In the genomic region with DNA sequence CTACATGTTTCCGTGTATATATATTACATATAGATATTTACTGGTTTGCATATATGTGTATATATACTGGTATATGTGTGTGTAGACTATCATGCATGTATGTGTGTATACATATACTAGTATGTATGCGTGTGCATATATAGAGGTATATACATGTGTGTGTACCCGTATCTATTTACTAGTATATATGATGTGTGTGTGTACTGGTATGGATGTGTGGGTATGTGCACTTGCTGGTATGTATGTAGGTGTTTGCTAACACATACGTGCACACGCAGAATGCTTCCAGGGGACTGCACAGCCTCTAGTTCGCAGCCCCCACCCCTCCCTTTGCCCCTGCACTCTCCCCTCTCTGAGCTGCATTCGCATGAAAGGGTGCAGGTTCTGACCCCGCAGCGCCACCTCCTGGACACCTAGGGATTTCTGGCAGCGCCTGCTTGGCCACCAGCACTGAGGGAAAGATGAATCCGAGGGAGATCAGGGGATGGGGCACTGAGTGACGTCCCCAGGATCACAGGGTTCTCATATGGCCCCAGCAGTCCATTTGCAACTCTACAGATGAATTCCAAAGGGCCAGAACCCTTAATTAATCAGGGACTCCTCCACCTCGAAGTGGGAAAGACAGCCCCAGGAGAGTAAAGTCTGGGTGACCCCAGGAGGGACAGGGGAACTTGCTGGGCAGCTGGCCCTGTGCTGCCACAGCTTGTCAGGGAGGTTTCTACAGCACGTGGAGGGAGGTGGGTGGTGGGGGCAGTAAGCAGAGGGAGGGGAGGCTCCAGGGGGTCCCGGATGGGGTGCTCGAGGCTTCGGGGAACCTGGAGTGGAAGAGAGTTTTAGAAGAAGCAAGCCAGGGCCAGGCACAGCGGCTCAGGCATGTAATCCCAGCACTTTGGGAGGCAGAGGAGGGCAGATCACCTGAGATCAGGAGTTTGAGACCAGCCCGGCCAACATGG, we compare ENCODE assay signal across 8 cellular contexts.
DNase-seq lines count a peak whose midpoint lies in the region; ATAC-seq, FAIRE-seq and TF ChIP-seq lines count a peak whose summit lies in the region.

No MANE protein-coding gene starts in this region.

- no peaks in the 10 kb centered on the region for H3K4me1 Mint-ChIP-seq in activated CD4-positive, alpha-beta memory T cell treated with anti-CD3 and anti-CD28 coated beads for 36 hours (ENCODE audit: low read depth)

- H3K36me3 ChIP-seq in H1 (ENCODE audit: control insufficient read depth in 2 of 4, insufficient read depth in 4 of 4, low read length in 3 of 4) (no peaks in the 10 kb centered on the region), mesenchymal stem cell (ENCODE audit: control insufficient read depth in 1 of 2, insufficient read depth in 2 of 2, low read depth in 1 of 2, low read length in 2 of 2) (no peaks in the 10 kb centered on the region)

- H2BK120ac ChIP-seq in H1 (replicated peaks; ENCODE audit: low read depth, low read length), result no peak overlapping the region
- peak overlapping the region; percentile 24 for H2BK120ac ChIP-seq in mesenchymal stem cell (ENCODE audit: low read depth, low read length)

- H4K5ac ChIP-seq in H1 (ENCODE audit: insufficient read length, low read depth, low read length), result no peak overlapping the region

- no peak overlapping the region for H3K4me3 Mint-ChIP-seq in activated CD4-positive, alpha-beta memory T cell treated with anti-CD3 and anti-CD28 coated beads for 36 hours

- H2BK20ac ChIP-seq in H1 (ENCODE audit: low read length), result no peak overlapping the region

- H3K27me3 ChIP-seq in H1 (replicated peaks in 1 of 4; ENCODE audit: control insufficient read depth in 3 of 4, extremely low read depth in 1 of 4, insufficient read depth in 3 of 4, low read length in 3 of 4), result peaks cover 0 to 29% (median 17%) of the 10 kb centered on the region in 4 experiments; a peak in 5 of 7 replicates
- H3K27me3 ChIP-seq in mesenchymal stem cell (ENCODE audit: control insufficient read depth in 1 of 2, insufficient read depth in 1 of 2, low read length in 2 of 2), result peaks cover 0 to 4% of the 10 kb centered on the region in 2 experiments

- no peak overlapping the region for H3K56ac ChIP-seq in H1 (replicated peaks; ENCODE audit: insufficient read length, low read depth, low read length)

- H3K4me1 ChIP-seq in H1 (replicated peaks in 1 of 4; ENCODE audit: control insufficient read depth in 3 of 4, insufficient read depth in 4 of 4, low read length in 3 of 4) (peaks cover 4 to 7% (median 4%) of the 10 kb centered on the region in 4 experiments; a peak in 6 of 7 replicates), mesenchymal stem cell (ENCODE audit: control insufficient read depth, insufficient read depth, low read depth, low read length) (peaks cover 16% of the 10 kb centered on the region)

- ATAC-seq in HG02798 (IDR thresholded peaks at IDR 0.05; ENCODE audit: poor library complexity, unreplicated experiment), result peak; percentile 47
- ATAC-seq in HG02588 (IDR thresholded peaks at IDR 0.05; ENCODE audit: unreplicated experiment), result no peak

- H2BK12ac ChIP-seq in H1 (ENCODE audit: low read depth, low read length) (no peak overlapping the region), mesenchymal stem cell (ENCODE audit: low read length in 2 of 2) (no peak overlapping the region)

- H2AFZ ChIP-seq in H1 (ENCODE audit: low read length), result no peak overlapping the region
- H2AFZ ChIP-seq in mesenchymal stem cell (ENCODE audit: low read depth, low read length), result no peak overlapping the region

- FAIRE-seq in H1 (lab: Jason Lieb, UNC), result no peak

- no peak overlapping the region for H4K91ac ChIP-seq in H1 (replicated peaks; ENCODE audit: insufficient read length, low read length)
- no peak overlapping the region for H4K91ac ChIP-seq in mesenchymal stem cell (ENCODE audit: low read length)

- no peak overlapping the region for H3K27ac ChIP-seq in H1 (ENCODE audit: low read depth, low read length)
- no peak overlapping the region for H3K27ac ChIP-seq in mesenchymal stem cell (ENCODE audit: low read length, poor library complexity, severe bottlenecking)

- no peaks in the 10 kb centered on the region for H3K36me3 Mint-ChIP-seq in activated CD4-positive, alpha-beta memory T cell treated with anti-CD3 and anti-CD28 coated beads for 36 hours

- POLR2A ChIA-PET in activated CD4-positive, alpha-beta memory T cell treated with anti-CD3 and anti-CD28 coated beads for 36 hours (lab: Charles Lee), result no interaction called here
- POLR2A ChIA-PET in H1 (lab: Charles Lee; ENCODE audit: partially characterized antibody), result interaction anchor here (1.0 kb wide), 2 partner anchors 65 to 187 kb away, joined by 3 to 7 read pairs; no protein-coding TSS in a partner anchor

- H3K4me2 ChIP-seq in H1 (ENCODE audit: insufficient read depth in 1 of 2, low read depth in 2 of 2, low read length in 2 of 2) (no peak overlapping the region), mesenchymal stem cell (ENCODE audit: low read length, poor library complexity, severe bottlenecking) (no peak overlapping the region)

- TF ChIP-seq EP300 in H1 (IDR thresholded peaks at IDR 0.05; ENCODE audit: borderline replicate concordance in 1 of 2, low read depth in 2 of 2, low read length in 2 of 2), result no peak

- no peak for TF ChIP-seq POLR2A in H1 (IDR thresholded peaks at IDR 0.05; ENCODE audit: control extremely low read depth in 1 of 2, low read depth in 2 of 2, low read length in 2 of 2)

- H3K79me1 ChIP-seq in H1 (ENCODE audit: low read depth, low read length), result no peaks in the 10 kb centered on the region
- no peaks in the 10 kb centered on the region for H3K79me1 ChIP-seq in mesenchymal stem cell (replicated peaks; ENCODE audit: low read length, poor library complexity, severe bottlenecking)

- no peaks in the 10 kb centered on the region for H3K79me2 ChIP-seq in H1 (ENCODE audit: control insufficient read depth in 1 of 2, insufficient read depth in 2 of 2, low read length in 2 of 2)

- peaks cover 0 to 4% of the 10 kb centered on the region in 2 experiments for H4K20me1 ChIP-seq in H1 (replicated peaks in 1 of 2; ENCODE audit: control insufficient read depth in 1 of 2, insufficient read depth in 2 of 2, low read length in 2 of 2)

- H3K27ac Mint-ChIP-seq in activated CD4-positive, alpha-beta memory T cell treated with anti-CD3 and anti-CD28 coated beads for 36 hours, result no peak overlapping the region

- no peaks in the 10 kb centered on the region for H3K9me3 Mint-ChIP-seq in activated CD4-positive, alpha-beta memory T cell treated with anti-CD3 and anti-CD28 coated beads for 36 hours

- H2AK5ac ChIP-seq in H1 (ENCODE audit: low read depth, low read length), result no peak overlapping the region
- H2AK5ac ChIP-seq in mesenchymal stem cell (ENCODE audit: low read length, severe bottlenecking), result no peak overlapping the region

- intact Hi-C loops in activated CD4-positive, alpha-beta memory T cell treated with anti-CD3 and anti-CD28 coated beads for 36 hours (cut with micrococcal nuclease), result loop anchor here (1.0 to 10.0 kb wide), 6 partner anchors 68 to 908 kb away; a partner anchor contains a TSS

- H3K9me3 ChIP-seq in H1 (ENCODE audit: insufficient read depth in 2 of 2, low read depth in 1 of 2, low read length in 1 of 2) (no peaks in the 10 kb centered on the region), mesenchymal stem cell (ENCODE audit: control insufficient read depth, low read length) (no peaks in the 10 kb centered on the region)

- no peak overlapping the region for H2BK15ac ChIP-seq in H1 (ENCODE audit: low read length)
- H2BK15ac ChIP-seq in mesenchymal stem cell (ENCODE audit: low read depth, poor library complexity, severe bottlenecking), result peak overlapping the region; percentile 83

- H2BK5ac ChIP-seq in H1 (ENCODE audit: low read depth, low read length) (no peak overlapping the region), mesenchymal stem cell (ENCODE audit: low read depth, low read length, poor library complexity, severe bottlenecking) (no peak overlapping the region)

- H3K23ac ChIP-seq in H1 (ENCODE audit: insufficient read length), result no peak overlapping the region
- no peak overlapping the region for H3K23ac ChIP-seq in mesenchymal stem cell (ENCODE audit: low read length in 2 of 2)

- CTCF ChIA-PET in activated CD4-positive, alpha-beta memory T cell treated with anti-CD3 and anti-CD28 coated beads for 36 hours (lab: Charles Lee), result interaction anchor here (0.5 to 2.0 kb wide), 13 partner anchors 17 to 1936 kb away, joined by 3 to 5 read pairs (median 3); a partner anchor contains a TSS
- CTCF ChIA-PET in H1 (lab: Charles Lee; ENCODE audit: partially characterized antibody), result interaction anchor here (0.6 to 8.7 kb wide), 48 partner anchors 8 to 483 kb away, joined by 3 to 106 read pairs (median 4); no protein-coding TSS in a partner anchor

- H3K14ac ChIP-seq in H1 (ENCODE audit: insufficient read length) (no peak overlapping the region), mesenchymal stem cell (ENCODE audit: low read length in 2 of 2) (no peak overlapping the region)

- H3K9ac ChIP-seq in H1 (replicated peaks in 1 of 4; ENCODE audit: extremely low read depth in 1 of 4, low read depth in 3 of 4, low read length in 3 of 4), result no peak overlapping the region
- no peak overlapping the region for H3K9ac ChIP-seq in mesenchymal stem cell (ENCODE audit: low read length)

- no peak overlapping the region for H3K18ac ChIP-seq in H1 (ENCODE audit: extremely low read depth, low read length)
- H3K18ac ChIP-seq in mesenchymal stem cell (ENCODE audit: low read depth in 1 of 2, low read length in 2 of 2), result no peak overlapping the region

- no peak overlapping the region for H3K4me3 ChIP-seq in H1 (ENCODE audit: extremely low read depth in 1 of 4, insufficient read depth in 2 of 4, low read depth in 3 of 4, low read length in 4 of 4)
- no peak overlapping the region for H3K4me3 ChIP-seq in mesenchymal stem cell (ENCODE audit: insufficient read depth in 1 of 2, low read depth in 1 of 2, low read length in 2 of 2)

- peaks cover 7% of the 10 kb centered on the region for H3K27me3 Mint-ChIP-seq in activated CD4-positive, alpha-beta memory T cell treated with anti-CD3 and anti-CD28 coated beads for 36 hours

- peak; percentile 5 for DNase-seq in DMS53 treated with DMSO at 0.1 percent for 48 hours (lab: John Stamatoyannopoulos, UW; ENCODE audit: unreplicated experiment)
- DNase-seq in NCI-H524 treated with DMSO at 0.1 percent for 48 hours (lab: John Stamatoyannopoulos, UW), result peak; percentile 28
- DNase-seq in activated CD4-positive, alpha-beta memory T cell treated with anti-CD3 and anti-CD28 coated beads for 36 hours, result peak; percentile 81
- DNase-seq in H1 (ENCODE audit: low read depth in 1 of 2, low spot score in 2 of 2), result peak in 1 of 2 experiments; percentile 97
- peak; percentile 62 for DNase-seq in mesenchymal stem cell
- peak; percentile 89 for DNase-seq in stimulated activated CD8-positive, alpha-beta memory T cell treated with anti-CD3 and anti-CD28 coated beads, Interleukin-4, amount 100 ng/mL, for 48 hours

- H4K8ac ChIP-seq in H1 (ENCODE audit: extremely low read depth, insufficient read depth, low read length) (no peak overlapping the region), mesenchymal stem cell (ENCODE audit: low read length) (peak overlapping the region; percentile 42)

- no peak overlapping the region for H3K4ac ChIP-seq in H1 (replicated peaks; ENCODE audit: insufficient read length, low read depth, low read length)
- H3K4ac ChIP-seq in mesenchymal stem cell (ENCODE audit: low read depth in 1 of 2, low read length in 2 of 2), result no peak overlapping the region

- 39% methylated on average over 13 of the region's 19 CpGs; no CpG with 5 or more reads in 1 of the 2 experiments for WGBS in H1 (ENCODE audit: extremely low coverage in 1 of 2, insufficient coverage in 1 of 2, insufficient read length in 1 of 2, insufficient replicate concordance in 2 of 2, low coverage in 1 of 2, low lambda C conversion rate in 2 of 2, missing lambda C conversion rate in 1 of 2), 2 experiments
- 41% methylated on average over 18 of the region's 19 CpGs for WGBS in mesenchymal stem cell

- peaks cover 2% of the 10 kb centered on the region; the same call in 1 of the 2 replicates for H3K23me2 ChIP-seq in H1 (ENCODE audit: low read depth, low read length)

- peak in 2 of 3 experiments; percentile 82 to 96; a peak in 3 of 4 replicates for TF ChIP-seq CTCF in H1 (IDR thresholded peaks at IDR 0.05; ENCODE audit: control extremely low read depth in 1 of 3, insufficient read depth in 1 of 3, low read depth in 1 of 3, low read length in 3 of 3)

- peak; percentile 79 to 87 for TF ChIP-seq RAD21 in H1 (IDR thresholded peaks at IDR 0.05 in 1 of 2, conservative IDR thresholded peaks at IDR 0.05 in 1 of 2; ENCODE audit: low read depth in 2 of 2, low read length in 2 of 2)
